In the genomic region with DNA sequence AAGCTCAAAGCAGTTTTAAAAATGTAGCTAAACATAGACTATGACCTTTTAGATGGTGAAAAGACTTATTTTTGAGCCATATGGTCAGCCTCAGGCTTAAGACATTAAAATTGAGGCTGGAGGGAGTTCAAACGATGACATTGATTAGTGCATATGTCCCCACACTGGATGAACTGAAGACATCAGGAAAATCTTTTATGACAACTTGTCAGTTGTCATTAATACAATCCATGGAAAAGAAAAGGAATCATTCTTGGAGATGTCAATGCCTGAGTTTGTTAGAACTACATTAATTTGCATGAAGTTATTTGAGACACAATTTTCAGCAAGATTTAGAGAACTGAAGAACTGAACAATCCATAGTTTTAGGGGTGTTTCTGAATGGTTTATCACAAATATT, we compare ENCODE assay signal across 3 cellular contexts.
TF ChIP-seq lines count a peak whose summit lies in the region.

No MANE protein-coding gene starts in this region.

TF ChIP-seq in SK-N-SH treated with all-trans-retinoic acid at 6 μM for 48 hours, 23 proteins besides CTCF, POLR2A, EP300 and RAD21 (continued from another document):
- peak; percentile 30; the same call in 1 of the 2 replicates for TF ChIP-seq ISL1 (CRISPR knock-in tag; IDR thresholded peaks at IDR 0.05)

TF ChIP-seq in SK-N-SH, 30 proteins besides CTCF, POLR2A, EP300 and RAD21 (continued from another document):
- TF ChIP-seq FOSL2 (IDR thresholded peaks at IDR 0.05; ENCODE audit: borderline replicate concordance, low read depth) (no peak), MXI1 (IDR thresholded peaks at IDR 0.05; ENCODE audit: low read depth, low read length) (no peak), TAF1 (IDR thresholded peaks at IDR 0.05; ENCODE audit: borderline replicate concordance, low read depth, low read length) (no peak), MEF2A (IDR thresholded peaks at IDR 0.05; ENCODE audit: borderline replicate concordance, low read depth) (no peak), FOXM1 (IDR thresholded peaks at IDR 0.05; ENCODE audit: low read depth) (no peak), SMC3 (IDR thresholded peaks at IDR 0.05; ENCODE audit: low read depth, low read length) (no peak)
- TF ChIP-seq, protein P1, sequence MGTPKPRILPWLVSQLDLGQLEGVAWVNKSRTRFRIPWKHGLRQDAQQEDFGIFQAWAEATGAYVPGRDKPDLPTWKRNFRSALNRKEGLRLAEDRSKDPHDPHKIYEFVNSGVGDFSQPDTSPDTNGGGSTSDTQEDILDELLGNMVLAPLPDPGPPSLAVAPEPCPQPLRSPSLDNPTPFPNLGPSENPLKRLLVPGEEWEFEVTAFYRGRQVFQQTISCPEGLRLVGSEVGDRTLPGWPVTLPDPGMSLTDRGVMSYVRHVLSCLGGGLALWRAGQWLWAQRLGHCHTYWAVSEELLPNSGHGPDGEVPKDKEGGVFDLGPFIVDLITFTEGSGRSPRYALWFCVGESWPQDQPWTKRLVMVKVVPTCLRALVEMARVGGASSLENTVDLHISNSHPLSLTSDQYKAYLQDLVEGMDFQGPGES (IDR thresholded peaks at IDR 0.05; ENCODE audit: low read depth, low read length) = no peak
- TF ChIP-seq, protein P2, sequence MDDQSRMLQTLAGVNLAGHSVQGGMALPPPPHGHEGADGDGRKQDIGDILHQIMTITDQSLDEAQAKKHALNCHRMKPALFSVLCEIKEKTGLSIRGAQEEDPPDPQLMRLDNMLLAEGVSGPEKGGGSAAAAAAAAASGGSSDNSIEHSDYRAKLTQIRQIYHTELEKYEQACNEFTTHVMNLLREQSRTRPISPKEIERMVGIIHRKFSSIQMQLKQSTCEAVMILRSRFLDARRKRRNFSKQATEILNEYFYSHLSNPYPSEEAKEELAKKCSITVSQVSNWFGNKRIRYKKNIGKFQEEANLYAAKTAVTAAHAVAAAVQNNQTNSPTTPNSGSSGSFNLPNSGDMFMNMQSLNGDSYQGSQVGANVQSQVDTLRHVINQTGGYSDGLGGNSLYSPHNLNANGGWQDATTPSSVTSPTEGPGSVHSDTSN (IDR thresholded peaks at IDR 0.05) = no peak
TF ChIP-seq in SK-N-SH: peak in this region for 0.

TF ChIP-seq in neural cell, 6 proteins besides CTCF, POLR2A, EP300 and RAD21 (continued from another document):
- TF ChIP-seq REST (IDR thresholded peaks at IDR 0.05; ENCODE audit: borderline replicate concordance) (peak; percentile 74), MXI1 (conservative IDR thresholded peaks at IDR 0.05; ENCODE audit: poor library complexity, severe bottlenecking) (no peak), TAF1 (IDR thresholded peaks at IDR 0.05; ENCODE audit: low read depth) (no peak), EZH2 (IDR thresholded peaks at IDR 0.05; ENCODE audit: borderline replicate concordance, insufficient read depth, low read length, poor library complexity, severe bottlenecking) (no peak), POLR2AphosphoS5 (IDR thresholded peaks at IDR 0.05) (peak; percentile 9)
